8 cellular contexts compared by ENCODE assay signal in the genomic region with DNA sequence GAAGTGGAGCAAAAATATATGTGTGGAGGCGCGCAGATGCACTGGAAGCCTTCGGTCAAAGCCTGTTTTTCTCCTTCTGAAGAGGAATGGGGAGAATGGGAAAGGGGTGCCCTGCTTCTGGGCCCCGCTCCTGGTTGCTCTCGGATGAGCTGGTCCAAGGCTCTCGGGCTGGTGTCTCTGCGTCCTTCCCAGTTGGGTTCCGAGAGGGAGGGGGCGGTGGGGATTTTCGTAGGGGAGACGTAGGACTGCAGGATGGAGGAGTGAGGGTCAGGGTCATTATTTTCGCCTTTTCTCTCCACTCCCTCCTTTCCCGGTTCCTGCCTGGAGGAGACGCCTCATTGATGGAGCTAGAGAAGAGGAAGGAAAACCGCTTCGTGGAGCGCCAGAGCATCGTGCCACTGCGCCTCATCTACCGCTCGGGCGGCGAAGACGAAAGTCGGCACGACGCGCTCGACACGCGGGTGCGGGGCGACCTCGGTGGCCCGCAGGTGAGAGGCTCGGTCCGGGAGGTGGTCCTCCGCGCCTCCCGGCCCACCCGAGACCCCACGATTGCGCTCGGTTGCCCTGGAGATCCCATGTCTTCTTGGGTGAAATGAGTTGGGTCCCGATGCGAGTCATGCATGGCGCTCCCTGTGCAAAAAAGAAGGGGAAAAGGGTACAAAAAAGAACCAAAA. TPM values are rescaled to one million over a fixed set of nuclear protein-coding genes. Genes with fewer than 3 reads are reported as not detected.
DNase-seq lines count a peak whose midpoint lies in the region; ATAC-seq and TF ChIP-seq lines count a peak whose summit lies in the region.

No MANE protein-coding gene starts in this region.

- peak overlapping the region; percentile 59 to 80 (median 65) for H3K4me3 ChIP-seq in esophagus muscularis mucosa

- CTCF ChIA-PET in WTC11 (lab: Charles Lee) = interaction anchor here (0.5 to 2.0 kb wide), 7 partner anchors 9 to 283 kb away, joined by 3 to 15 read pairs (median 3); no protein-coding TSS in a partner anchor

- H3K27ac Mint-ChIP-seq in WTC11 = no peak overlapping the region
- no peak overlapping the region for H3K27ac Mint-ChIP-seq in naive B cell

- peaks cover 8 to 21% (median 20%) of the 10 kb centered on the region in 4 donors for H3K4me1 ChIP-seq in esophagus muscularis mucosa

- TF ChIP-seq CTCF in 22Rv1 (IDR thresholded peaks at IDR 0.05) (no peak), GM10266 (IDR thresholded peaks at IDR 0.05; ENCODE audit: control insufficient read depth, insufficient read depth, low read depth, missing control alignments) (no peak), WTC11 (IDR thresholded peaks at IDR 0.05) (no peak), esophagus muscularis mucosa (IDR thresholded peaks at IDR 0.05) (no peak)

- H3K4me3 Mint-ChIP-seq in WTC11 (peak overlapping the region; percentile 91), naive B cell (peak overlapping the region; percentile 85 to 98 (median 91))

- H3K36me3 ChIP-seq in esophagus muscularis mucosa = no peaks in the 10 kb centered on the region

- peaks cover 12% of the 10 kb centered on the region for H3K27me3 Mint-ChIP-seq in WTC11 (ENCODE audit: low read depth)
- H3K27me3 Mint-ChIP-seq in naive B cell = peaks cover 6 to 8% (median 7%) of the 10 kb centered on the region in 3 donors

- intact Hi-C loops in esophagus muscularis mucosa (cut with DNase I) = no loop called here

- no peaks in the 10 kb centered on the region for H3K9me3 Mint-ChIP-seq in WTC11
- H3K9me3 Mint-ChIP-seq in naive B cell = no peaks in the 10 kb centered on the region

- ATAC-seq in WTC11 (peak; percentile 31), naive B cell (ENCODE audit: low read depth in 2 of 2) (no peak), HG02623 (IDR thresholded peaks at IDR 0.05; ENCODE audit: unreplicated experiment) (no peak)

- DNase-seq in GM10266 (ENCODE audit: extremely low spot score) = peak; percentile 28
- peak; percentile 55 for DNase-seq in KBM-7
- peak; percentile 52 for DNase-seq in WTC11 (ENCODE audit: low spot score)
- DNase-seq in esophagus muscularis mucosa (ENCODE audit: extremely low spot score) = no peak
- no peak for DNase-seq in naive B cell
- no peak for DNase-seq in epidermal melanocyte (ENCODE audit: insufficient read length, low spot score)

- no peaks in the 10 kb centered on the region for H3K9me3 ChIP-seq in esophagus muscularis mucosa

- H3K27ac ChIP-seq in 22Rv1 = peak overlapping the region; percentile 79
- H3K27ac ChIP-seq in esophagus muscularis mucosa (replicated peaks in 1 of 4) = no peak overlapping the region

- no peaks in the 10 kb centered on the region for H3K27me3 ChIP-seq in esophagus muscularis mucosa

- POLR2A ChIA-PET in WTC11 (lab: Charles Lee) = interaction anchor here (0.7 to 2.0 kb wide), 3 partner anchors 10 to 290 kb away, joined by 4 to 10 read pairs (median 4); partner anchors contain the start of genes DBF4 and SLC25A40

- TF ChIP-seq EP300 in esophagus muscularis mucosa (IDR thresholded peaks at IDR 0.05) = no peak

- H3K4me1 Mint-ChIP-seq in WTC11 = peaks cover 8% of the 10 kb centered on the region
- peaks cover 11 to 18% (median 15%) of the 10 kb centered on the region in 3 donors for H3K4me1 Mint-ChIP-seq in naive B cell

- H3K36me3 Mint-ChIP-seq in WTC11 = peaks cover 11% of the 10 kb centered on the region
- H3K36me3 Mint-ChIP-seq in naive B cell = no peaks in the 10 kb centered on the region

- no peak for TF ChIP-seq POLR2A in esophagus muscularis mucosa (IDR thresholded peaks at IDR 0.05; ENCODE audit: low read depth)

- WGBS in esophagus muscularis mucosa = 2% methylated on average over 36 of the region's 47 CpGs

- in situ Hi-C loops in KBM-7 (cut with MboI; ENCODE audit: low pct_unique_long_range_greater_than_20kb, low sequenced_read_pairs) = no loop called here

TF ChIP-seq in WTC11, 78 proteins besides CTCF, POLR2A, EP300 and RAD21 (continues in another document):
- TF ChIP-seq RORB (CRISPR knock-in tag; IDR thresholded peaks at IDR 0.05) (no peak), ESRRA (CRISPR knock-in tag; IDR thresholded peaks at IDR 0.05; ENCODE audit: borderline replicate concordance) (no peak), JUN (CRISPR knock-in tag; IDR thresholded peaks at IDR 0.05) (0 out of 2 replicates have a peak, but pooled peaks have one; percentile 62), GTF2I (CRISPR knock-in tag; conservative IDR thresholded peaks at IDR 0.05) (no peak), RELA (CRISPR knock-in tag; IDR thresholded peaks at IDR 0.05; ENCODE audit: borderline replicate concordance) (peak; percentile 66; the same call in 1 of the 2 replicates), NFE2L1 (CRISPR knock-in tag; IDR thresholded peaks at IDR 0.05) (peak; percentile 57; the same call in 1 of the 2 replicates), ETV6 (CRISPR knock-in tag; IDR thresholded peaks at IDR 0.05) (no peak), ZNF138 (CRISPR knock-in tag; conservative IDR thresholded peaks at IDR 0.05) (peak; percentile 74; the same call in 1 of the 2 replicates), ZNF232 (CRISPR knock-in tag; IDR thresholded peaks at IDR 0.05) (no peak), ZBTB43 (CRISPR knock-in tag; IDR thresholded peaks at IDR 0.05) (0 out of 2 replicates have a peak, but pooled peaks have one; percentile 52)
- TF ChIP-seq, protein P1, sequence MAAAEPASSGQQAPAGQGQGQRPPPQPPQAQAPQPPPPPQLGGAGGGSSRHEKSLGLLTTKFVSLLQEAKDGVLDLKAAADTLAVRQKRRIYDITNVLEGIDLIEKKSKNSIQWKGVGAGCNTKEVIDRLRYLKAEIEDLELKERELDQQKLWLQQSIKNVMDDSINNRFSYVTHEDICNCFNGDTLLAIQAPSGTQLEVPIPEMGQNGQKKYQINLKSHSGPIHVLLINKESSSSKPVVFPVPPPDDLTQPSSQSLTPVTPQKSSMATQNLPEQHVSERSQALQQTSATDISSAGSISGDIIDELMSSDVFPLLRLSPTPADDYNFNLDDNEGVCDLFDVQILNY (CRISPR knock-in tag; IDR thresholded peaks at IDR 0.05) = 0 out of 2 replicates have a peak, but pooled peaks have one; percentile 12
- TF ChIP-seq, protein P2, sequence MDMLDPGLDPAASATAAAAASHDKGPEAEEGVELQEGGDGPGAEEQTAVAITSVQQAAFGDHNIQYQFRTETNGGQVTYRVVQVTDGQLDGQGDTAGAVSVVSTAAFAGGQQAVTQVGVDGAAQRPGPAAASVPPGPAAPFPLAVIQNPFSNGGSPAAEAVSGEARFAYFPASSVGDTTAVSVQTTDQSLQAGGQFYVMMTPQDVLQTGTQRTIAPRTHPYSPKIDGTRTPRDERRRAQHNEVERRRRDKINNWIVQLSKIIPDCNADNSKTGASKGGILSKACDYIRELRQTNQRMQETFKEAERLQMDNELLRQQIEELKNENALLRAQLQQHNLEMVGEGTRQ (CRISPR knock-in tag; IDR thresholded peaks at IDR 0.05) = 0 out of 2 replicates have a peak, but pooled peaks have one; percentile 20
- TF ChIP-seq, protein P3, sequence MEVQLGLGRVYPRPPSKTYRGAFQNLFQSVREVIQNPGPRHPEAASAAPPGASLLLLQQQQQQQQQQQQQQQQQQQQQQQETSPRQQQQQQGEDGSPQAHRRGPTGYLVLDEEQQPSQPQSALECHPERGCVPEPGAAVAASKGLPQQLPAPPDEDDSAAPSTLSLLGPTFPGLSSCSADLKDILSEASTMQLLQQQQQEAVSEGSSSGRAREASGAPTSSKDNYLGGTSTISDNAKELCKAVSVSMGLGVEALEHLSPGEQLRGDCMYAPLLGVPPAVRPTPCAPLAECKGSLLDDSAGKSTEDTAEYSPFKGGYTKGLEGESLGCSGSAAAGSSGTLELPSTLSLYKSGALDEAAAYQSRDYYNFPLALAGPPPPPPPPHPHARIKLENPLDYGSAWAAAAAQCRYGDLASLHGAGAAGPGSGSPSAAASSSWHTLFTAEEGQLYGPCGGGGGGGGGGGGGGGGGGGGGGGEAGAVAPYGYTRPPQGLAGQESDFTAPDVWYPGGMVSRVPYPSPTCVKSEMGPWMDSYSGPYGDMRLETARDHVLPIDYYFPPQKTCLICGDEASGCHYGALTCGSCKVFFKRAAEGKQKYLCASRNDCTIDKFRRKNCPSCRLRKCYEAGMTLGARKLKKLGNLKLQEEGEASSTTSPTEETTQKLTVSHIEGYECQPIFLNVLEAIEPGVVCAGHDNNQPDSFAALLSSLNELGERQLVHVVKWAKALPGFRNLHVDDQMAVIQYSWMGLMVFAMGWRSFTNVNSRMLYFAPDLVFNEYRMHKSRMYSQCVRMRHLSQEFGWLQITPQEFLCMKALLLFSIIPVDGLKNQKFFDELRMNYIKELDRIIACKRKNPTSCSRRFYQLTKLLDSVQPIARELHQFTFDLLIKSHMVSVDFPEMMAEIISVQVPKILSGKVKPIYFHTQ (CRISPR knock-in tag; IDR thresholded peaks at IDR 0.05) = no peak

RNA-seq across cellular contexts. Expression of gene ADAM22, which starts 0.8 kb away (rescaled TPM):
- total RNA-seq in WTC11 (2021) (12.4 to 14.5 TPM (median 14.5 TPM) in 3 replicates), esophagus muscularis mucosa (1 to 10 TPM; 1.0 to 3.3 (median 1.9) TPM)
- 1 to 10 TPM in 1 of 6 donors, under 1 TPM in 4, not detected in 1; 0.05 to 1.6 (median 0.29) TPM for polyA plus RNA-seq in naive B cell (ENCODE audit: low read depth in 6 of 6)

RNA-seq across cellular contexts. Expression of gene DBF4, which starts 58.5 kb away (rescaled TPM):
- total RNA-seq in WTC11 (2021) (52.1 to 55.4 TPM (median 54.2 TPM) in 3 replicates), esophagus muscularis mucosa (1 to 10 TPM; 3.3 to 9.8 (median 6.2) TPM)
- 10 to 100 TPM; 23.7 to 41.7 (median 37.1) TPM for polyA plus RNA-seq in naive B cell (ENCODE audit: low read depth in 6 of 6)

RNA-seq across cellular contexts. Expression of gene SLC25A40, which starts 58.7 kb away (rescaled TPM):
- 18.1 to 21.9 TPM (median 21.5 TPM) in 3 replicates for total RNA-seq in WTC11 (2021)
- 10 to 100 TPM in 2 of 4 donors, 1 to 10 TPM in 2; 9.1 to 17.4 (median 11.2) TPM for total RNA-seq in esophagus muscularis mucosa
- 10 to 100 TPM in 4 of 6 donors, 1 to 10 TPM in 1, under 1 TPM in 1; 0.50 to 16.7 (median 10.9) TPM for polyA plus RNA-seq in naive B cell (ENCODE audit: low read depth in 6 of 6)

Comparison
In these comparisons a context has a peak if more than half of its experiments do, and no peak if none do; other contexts are left out.
1. DNase-seq: peak in GM10266 (single experiment), KBM-7 (single experiment) and WTC11 (single experiment); none in esophagus muscularis mucosa (single experiment), naive B cell (single experiment) and epidermal melanocyte (single experiment).